1 cellular context compared by ENCODE assay signal in the genomic region with DNA sequence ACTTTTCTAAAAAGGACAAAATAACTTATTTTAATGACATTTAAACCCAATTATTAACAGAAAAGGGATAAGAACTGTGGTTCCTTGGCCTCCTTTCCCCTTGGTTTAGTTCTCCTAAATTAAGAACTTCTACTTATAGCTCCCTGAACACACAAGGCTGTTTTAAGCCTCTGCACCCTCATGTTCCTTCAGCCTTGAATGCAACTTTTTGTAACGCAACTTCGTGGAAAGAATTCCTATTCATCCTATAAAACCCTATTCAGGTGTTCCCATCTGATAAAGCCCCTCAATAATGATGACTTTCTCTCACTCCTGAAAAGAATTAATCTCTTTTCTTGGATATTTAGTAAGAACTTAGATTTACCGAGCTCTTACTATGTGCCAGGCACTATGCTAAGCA.
A peak's percentile ranks its signal among the peaks of the same experiment; 100 is the strongest.
TF ChIP-seq lines count a peak whose summit lies in the region.

No MANE protein-coding gene starts in this region.

TF ChIP-seq in HEK293, 187 proteins besides CTCF, POLR2A, EP300 and RAD21:
- TF ChIP-seq ZNF837 (tag by site-specific recombination; IDR thresholded peaks at IDR 0.05) (no peak), ZNF16 (tag by site-specific recombination; IDR thresholded peaks at IDR 0.05; ENCODE audit: low read depth) (no peak), ZNF26 (tag by site-specific recombination; IDR thresholded peaks at IDR 0.05) (no peak), ZFP3 (tag by site-specific recombination; IDR thresholded peaks at IDR 0.05; ENCODE audit: low read depth) (peak; percentile 89), BCL11A (tag by site-specific recombination; IDR thresholded peaks at IDR 0.05; ENCODE audit: low read depth) (no peak)
